In the genomic region with DNA sequence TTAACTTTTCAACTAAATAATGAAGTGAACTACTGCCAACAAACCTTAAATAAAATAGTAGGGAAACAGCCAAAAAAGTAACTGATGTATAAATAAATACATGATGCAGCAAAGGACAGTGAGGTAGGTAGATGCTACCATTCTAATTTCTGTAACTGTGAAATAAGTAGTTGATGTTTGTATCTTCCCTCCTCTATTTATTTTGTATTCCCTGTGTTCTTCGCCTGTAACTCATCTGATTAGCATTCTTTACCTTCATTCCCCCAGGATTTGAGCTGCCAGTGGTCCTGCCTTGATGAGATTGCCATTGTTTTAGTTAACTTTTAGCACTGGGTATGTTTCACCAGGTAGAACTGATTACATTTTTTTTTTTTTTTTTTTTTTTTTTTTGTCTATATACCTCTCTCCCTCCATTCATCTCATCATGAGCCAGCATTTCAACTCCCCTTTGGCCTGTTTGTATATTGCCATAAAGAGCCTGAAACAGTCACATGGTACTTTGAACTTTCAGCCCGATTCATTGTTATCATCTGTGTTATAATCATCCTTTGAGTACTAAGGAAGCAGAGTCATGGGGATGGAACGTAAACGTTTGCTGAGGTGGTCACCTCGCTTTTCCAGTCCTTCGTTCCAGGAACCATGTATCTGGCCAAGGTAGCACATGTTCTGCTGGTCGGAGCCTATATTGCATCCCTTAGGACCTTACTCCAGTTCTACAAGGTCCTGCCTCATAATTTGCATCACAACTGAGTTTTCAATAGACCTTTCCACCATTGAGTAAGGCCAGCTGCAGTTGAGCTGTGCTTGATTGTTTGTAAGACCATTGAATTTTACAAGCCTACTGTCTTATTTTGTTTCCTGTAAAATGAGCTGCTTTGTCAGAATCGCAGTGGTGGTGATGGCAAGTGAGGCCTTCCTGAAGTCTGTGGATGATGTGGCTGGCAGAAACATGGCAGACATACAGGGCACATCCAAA, we compare ENCODE assay signal across 1 cellular context.
TF ChIP-seq lines count a peak whose summit lies in the region.

No MANE protein-coding gene starts in this region.

TF ChIP-seq in HepG2, 621 proteins besides CTCF, POLR2A, EP300 and RAD21 (continued from another document and continues in another):
- TF ChIP-seq, protein P1, sequence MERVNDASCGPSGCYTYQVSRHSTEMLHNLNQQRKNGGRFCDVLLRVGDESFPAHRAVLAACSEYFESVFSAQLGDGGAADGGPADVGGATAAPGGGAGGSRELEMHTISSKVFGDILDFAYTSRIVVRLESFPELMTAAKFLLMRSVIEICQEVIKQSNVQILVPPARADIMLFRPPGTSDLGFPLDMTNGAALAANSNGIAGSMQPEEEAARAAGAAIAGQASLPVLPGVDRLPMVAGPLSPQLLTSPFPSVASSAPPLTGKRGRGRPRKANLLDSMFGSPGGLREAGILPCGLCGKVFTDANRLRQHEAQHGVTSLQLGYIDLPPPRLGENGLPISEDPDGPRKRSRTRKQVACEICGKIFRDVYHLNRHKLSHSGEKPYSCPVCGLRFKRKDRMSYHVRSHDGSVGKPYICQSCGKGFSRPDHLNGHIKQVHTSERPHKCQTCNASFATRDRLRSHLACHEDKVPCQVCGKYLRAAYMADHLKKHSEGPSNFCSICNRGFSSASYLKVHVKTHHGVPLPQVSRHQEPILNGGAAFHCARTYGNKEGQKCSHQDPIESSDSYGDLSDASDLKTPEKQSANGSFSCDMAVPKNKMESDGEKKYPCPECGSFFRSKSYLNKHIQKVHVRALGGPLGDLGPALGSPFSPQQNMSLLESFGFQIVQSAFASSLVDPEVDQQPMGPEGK (CRISPR knock-in tag; IDR thresholded peaks at IDR 0.05), result peak; percentile 41; the same call in 1 of the 2 replicates
- peak; percentile 82 for TF ChIP-seq HNF4G (IDR thresholded peaks at IDR 0.05; ENCODE audit: borderline replicate concordance, low read depth, low read length)
- TF ChIP-seq HNF4G (CRISPR knock-in tag; IDR thresholded peaks at IDR 0.05; ENCODE audit: borderline replicate concordance, low read depth), result peak; percentile 70; the same call in 1 of the 2 replicates
- no peak for TF ChIP-seq CBX1 (IDR thresholded peaks at IDR 0.05; ENCODE audit: low read depth)
- TF ChIP-seq, protein P2, sequence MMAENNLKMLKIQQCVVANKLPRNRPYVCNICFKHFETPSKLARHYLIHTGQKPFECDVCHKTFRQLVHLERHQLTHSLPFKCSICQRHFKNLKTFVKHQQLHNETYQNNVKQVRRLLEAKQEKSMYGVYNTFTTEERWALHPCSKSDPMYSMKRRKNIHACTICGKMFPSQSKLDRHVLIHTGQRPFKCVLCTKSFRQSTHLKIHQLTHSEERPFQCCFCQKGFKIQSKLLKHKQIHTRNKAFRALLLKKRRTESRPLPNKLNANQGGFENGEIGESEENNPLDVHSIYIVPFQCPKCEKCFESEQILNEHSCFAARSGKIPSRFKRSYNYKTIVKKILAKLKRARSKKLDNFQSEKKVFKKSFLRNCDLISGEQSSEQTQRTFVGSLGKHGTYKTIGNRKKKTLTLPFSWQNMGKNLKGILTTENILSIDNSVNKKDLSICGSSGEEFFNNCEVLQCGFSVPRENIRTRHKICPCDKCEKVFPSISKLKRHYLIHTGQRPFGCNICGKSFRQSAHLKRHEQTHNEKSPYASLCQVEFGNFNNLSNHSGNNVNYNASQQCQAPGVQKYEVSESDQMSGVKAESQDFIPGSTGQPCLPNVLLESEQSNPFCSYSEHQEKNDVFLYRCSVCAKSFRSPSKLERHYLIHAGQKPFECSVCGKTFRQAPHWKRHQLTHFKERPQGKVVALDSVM (CRISPR knock-in tag; IDR thresholded peaks at IDR 0.05), result no peak
- no peak for TF ChIP-seq TAF1 (CRISPR knock-in tag; IDR thresholded peaks at IDR 0.05)
- no peak for TF ChIP-seq WIZ (CRISPR knock-in tag; IDR thresholded peaks at IDR 0.05)
- no peak for TF ChIP-seq ZBTB8A (CRISPR knock-in tag; IDR thresholded peaks at IDR 0.05; ENCODE audit: borderline replicate concordance, low read depth)
- TF ChIP-seq, protein P3, sequence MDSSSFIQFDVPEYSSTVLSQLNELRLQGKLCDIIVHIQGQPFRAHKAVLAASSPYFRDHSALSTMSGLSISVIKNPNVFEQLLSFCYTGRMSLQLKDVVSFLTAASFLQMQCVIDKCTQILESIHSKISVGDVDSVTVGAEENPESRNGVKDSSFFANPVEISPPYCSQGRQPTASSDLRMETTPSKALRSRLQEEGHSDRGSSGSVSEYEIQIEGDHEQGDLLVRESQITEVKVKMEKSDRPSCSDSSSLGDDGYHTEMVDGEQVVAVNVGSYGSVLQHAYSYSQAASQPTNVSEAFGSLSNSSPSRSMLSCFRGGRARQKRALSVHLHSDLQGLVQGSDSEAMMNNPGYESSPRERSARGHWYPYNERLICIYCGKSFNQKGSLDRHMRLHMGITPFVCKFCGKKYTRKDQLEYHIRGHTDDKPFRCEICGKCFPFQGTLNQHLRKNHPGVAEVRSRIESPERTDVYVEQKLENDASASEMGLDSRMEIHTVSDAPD (CRISPR knock-in tag; IDR thresholded peaks at IDR 0.05), result no peak
- no peak for TF ChIP-seq ARNT2 (CRISPR knock-in tag; IDR thresholded peaks at IDR 0.05; ENCODE audit: low read depth)
- TF ChIP-seq NFYC (CRISPR knock-in tag; IDR thresholded peaks at IDR 0.05), result no peak
- no peak for TF ChIP-seq ZNF251 (CRISPR knock-in tag; IDR thresholded peaks at IDR 0.05)
- no peak for TF ChIP-seq ZFP62 (CRISPR knock-in tag; IDR thresholded peaks at IDR 0.05)
- TF ChIP-seq ZNF24 (IDR thresholded peaks at IDR 0.05), result peak; percentile 66
- TF ChIP-seq SMARCE1 (IDR thresholded peaks at IDR 0.05; ENCODE audit: borderline replicate concordance), result no peak
- TF ChIP-seq, protein P4, sequence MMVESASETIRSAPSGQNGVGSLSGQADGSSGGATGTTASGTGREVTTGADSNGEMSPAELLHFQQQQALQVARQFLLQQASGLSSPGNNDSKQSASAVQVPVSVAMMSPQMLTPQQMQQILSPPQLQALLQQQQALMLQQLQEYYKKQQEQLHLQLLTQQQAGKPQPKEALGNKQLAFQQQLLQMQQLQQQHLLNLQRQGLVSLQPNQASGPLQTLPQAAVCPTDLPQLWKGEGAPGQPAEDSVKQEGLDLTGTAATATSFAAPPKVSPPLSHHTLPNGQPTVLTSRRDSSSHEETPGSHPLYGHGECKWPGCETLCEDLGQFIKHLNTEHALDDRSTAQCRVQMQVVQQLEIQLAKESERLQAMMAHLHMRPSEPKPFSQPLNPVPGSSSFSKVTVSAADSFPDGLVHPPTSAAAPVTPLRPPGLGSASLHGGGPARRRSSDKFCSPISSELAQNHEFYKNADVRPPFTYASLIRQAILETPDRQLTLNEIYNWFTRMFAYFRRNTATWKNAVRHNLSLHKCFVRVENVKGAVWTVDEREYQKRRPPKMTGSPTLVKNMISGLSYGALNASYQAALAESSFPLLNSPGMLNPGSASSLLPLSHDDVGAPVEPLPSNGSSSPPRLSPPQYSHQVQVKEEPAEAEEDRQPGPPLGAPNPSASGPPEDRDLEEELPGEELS (CRISPR knock-in tag; IDR thresholded peaks at IDR 0.05), result 0 out of 2 replicates have a peak, but pooled peaks have one; percentile 63
- TF ChIP-seq ZFYVE20 (CRISPR knock-in tag; IDR thresholded peaks at IDR 0.05; ENCODE audit: borderline replicate concordance, low read depth), result no peak
- no peak for TF ChIP-seq NCOA1 (CRISPR knock-in tag; IDR thresholded peaks at IDR 0.05)
- no peak for TF ChIP-seq ZNF101 (CRISPR knock-in tag; IDR thresholded peaks at IDR 0.05; ENCODE audit: borderline replicate concordance, low read depth)
- TF ChIP-seq SOX13 (IDR thresholded peaks at IDR 0.05), result peak; percentile 81
- TF ChIP-seq SOX13 (CRISPR knock-in tag; conservative IDR thresholded peaks at IDR 0.05 in 1 of 2, IDR thresholded peaks at IDR 0.05 in 1 of 2), result peak; percentile 79 to 96; a peak in 2 of 4 replicates
- TF ChIP-seq MLLT10 (CRISPR knock-in tag; IDR thresholded peaks at IDR 0.05), result no peak
- TF ChIP-seq, protein P5, sequence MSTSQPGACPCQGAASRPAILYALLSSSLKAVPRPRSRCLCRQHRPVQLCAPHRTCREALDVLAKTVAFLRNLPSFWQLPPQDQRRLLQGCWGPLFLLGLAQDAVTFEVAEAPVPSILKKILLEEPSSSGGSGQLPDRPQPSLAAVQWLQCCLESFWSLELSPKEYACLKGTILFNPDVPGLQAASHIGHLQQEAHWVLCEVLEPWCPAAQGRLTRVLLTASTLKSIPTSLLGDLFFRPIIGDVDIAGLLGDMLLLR (CRISPR knock-in tag; IDR thresholded peaks at IDR 0.05), result no peak
- TF ChIP-seq KAT8 (CRISPR knock-in tag; IDR thresholded peaks at IDR 0.05), result peak; percentile 30; the same call in 1 of the 2 replicates
- TF ChIP-seq ZNF329 (CRISPR knock-in tag; IDR thresholded peaks at IDR 0.05; ENCODE audit: low read depth), result no peak
- TF ChIP-seq, protein P6, sequence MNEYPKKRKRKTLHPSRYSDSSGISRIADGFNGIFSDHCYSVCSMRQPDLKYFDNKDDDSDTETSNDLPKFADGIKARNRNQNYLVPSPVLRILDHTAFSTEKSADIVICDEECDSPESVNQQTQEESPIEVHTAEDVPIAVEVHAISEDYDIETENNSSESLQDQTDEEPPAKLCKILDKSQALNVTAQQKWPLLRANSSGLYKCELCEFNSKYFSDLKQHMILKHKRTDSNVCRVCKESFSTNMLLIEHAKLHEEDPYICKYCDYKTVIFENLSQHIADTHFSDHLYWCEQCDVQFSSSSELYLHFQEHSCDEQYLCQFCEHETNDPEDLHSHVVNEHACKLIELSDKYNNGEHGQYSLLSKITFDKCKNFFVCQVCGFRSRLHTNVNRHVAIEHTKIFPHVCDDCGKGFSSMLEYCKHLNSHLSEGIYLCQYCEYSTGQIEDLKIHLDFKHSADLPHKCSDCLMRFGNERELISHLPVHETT (CRISPR knock-in tag; conservative IDR thresholded peaks at IDR 0.05), result no peak
- TF ChIP-seq ZNF777 (CRISPR knock-in tag; IDR thresholded peaks at IDR 0.05), result no peak
- TF ChIP-seq MXD4 (CRISPR knock-in tag; IDR thresholded peaks at IDR 0.05), result peak; percentile 52; the same call in 1 of the 2 replicates
- TF ChIP-seq, protein P7, sequence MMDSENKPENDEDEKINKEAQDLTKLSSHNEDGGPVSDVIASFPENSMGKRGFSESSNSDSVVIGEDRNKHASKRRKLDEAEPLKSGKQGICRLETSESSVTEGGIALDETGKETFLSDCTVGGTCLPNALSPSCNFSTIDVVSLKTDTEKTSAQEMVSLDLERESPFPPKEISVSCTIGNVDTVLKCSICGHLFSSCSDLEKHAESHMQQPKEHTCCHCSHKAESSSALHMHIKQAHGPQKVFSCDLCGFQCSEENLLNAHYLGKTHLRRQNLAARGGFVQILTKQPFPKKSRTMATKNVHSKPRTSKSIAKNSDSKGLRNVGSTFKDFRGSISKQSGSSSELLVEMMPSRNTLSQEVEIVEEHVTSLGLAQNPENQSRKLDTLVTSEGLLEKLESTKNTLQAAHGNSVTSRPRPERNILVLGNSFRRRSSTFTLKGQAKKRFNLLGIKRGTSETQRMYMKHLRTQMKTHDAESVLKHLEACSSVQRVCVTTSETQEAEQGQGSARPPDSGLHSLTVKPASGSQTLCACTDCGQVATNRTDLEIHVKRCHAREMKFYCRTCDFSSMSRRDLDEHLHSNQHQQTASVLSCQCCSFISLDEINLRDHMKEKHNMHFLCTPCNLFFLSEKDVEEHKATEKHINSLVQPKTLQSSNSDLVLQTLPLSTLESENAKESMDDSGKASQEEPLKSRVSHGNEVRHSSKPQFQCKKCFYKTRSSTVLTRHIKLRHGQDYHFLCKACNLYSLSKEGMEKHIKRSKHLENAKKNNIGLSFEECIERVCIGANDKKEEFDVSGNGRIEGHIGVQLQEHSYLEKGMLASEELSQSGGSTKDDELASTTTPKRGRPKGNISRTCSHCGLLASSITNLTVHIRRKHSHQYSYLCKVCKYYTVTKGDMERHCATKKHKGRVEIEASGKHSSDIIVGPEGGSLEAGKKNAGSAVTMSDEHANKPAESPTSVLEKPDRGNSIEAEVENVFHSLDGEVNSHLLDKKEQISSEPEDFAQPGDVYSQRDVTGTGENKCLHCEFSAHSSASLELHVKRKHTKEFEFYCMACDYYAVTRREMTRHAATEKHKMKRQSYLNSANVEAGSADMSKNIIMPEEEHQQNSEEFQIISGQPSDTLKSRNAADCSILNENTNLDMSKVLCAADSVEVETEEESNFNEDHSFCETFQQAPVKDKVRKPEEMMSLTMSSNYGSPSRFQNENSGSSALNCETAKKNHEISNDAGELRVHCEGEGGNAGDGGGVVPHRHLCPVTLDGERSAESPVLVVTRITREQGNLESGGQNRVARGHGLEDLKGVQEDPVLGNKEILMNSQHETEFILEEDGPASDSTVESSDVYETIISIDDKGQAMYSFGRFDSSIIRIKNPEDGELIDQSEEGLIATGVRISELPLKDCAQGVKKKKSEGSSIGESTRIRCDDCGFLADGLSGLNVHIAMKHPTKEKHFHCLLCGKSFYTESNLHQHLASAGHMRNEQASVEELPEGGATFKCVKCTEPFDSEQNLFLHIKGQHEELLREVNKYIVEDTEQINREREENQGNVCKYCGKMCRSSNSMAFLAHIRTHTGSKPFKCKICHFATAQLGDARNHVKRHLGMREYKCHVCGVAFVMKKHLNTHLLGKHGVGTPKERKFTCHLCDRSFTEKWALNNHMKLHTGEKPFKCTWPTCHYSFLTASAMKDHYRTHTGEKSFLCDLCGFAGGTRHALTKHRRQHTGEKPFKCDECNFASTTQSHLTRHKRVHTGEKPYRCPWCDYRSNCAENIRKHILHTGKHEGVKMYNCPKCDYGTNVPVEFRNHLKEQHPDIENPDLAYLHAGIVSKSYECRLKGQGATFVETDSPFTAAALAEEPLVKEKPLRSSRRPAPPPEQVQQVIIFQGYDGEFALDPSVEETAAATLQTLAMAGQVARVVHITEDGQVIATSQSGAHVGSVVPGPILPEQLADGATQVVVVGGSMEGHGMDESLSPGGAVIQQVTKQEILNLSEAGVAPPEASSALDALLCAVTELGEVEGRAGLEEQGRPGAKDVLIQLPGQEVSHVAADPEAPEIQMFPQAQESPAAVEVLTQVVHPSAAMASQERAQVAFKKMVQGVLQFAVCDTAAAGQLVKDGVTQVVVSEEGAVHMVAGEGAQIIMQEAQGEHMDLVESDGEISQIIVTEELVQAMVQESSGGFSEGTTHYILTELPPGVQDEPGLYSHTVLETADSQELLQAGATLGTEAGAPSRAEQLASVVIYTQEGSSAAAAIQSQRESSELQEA (CRISPR knock-in tag; IDR thresholded peaks at IDR 0.05; ENCODE audit: not compliant biosample characterization), result peak; percentile 77
- no peak for TF ChIP-seq GZF1 (CRISPR knock-in tag; IDR thresholded peaks at IDR 0.05)
- TF ChIP-seq, protein P8, sequence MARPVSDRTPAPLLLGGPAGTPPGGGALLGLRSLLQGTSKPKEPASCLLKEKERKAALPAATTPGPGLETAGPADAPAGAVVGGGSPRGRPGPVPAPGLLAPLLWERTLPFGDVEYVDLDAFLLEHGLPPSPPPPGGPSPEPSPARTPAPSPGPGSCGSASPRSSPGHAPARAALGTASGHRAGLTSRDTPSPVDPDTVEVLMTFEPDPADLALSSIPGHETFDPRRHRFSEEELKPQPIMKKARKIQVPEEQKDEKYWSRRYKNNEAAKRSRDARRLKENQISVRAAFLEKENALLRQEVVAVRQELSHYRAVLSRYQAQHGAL (CRISPR knock-in tag; IDR thresholded peaks at IDR 0.05; ENCODE audit: not compliant biosample characterization), result no peak
- TF ChIP-seq NR2F1 (CRISPR knock-in tag; IDR thresholded peaks at IDR 0.05), result peak; percentile 20 to 22; a peak in 1 of 4 replicates
